8 cellular contexts compared by ENCODE assay signal in genomic region chr2:200525882-200526651, GRCh38. TPM values are rescaled to one million over a fixed set of nuclear protein-coding genes. Genes with fewer than 3 reads are reported as not detected.
DNase-seq lines count a peak whose midpoint lies in the region; ATAC-seq and TF ChIP-seq lines count a peak whose summit lies in the region.

Gene SGO2 (plus strand): TSS chr2:200526207. CDS start chr2:200532976, 6,769 bp downstream.

- peak within 1 kb of the TSS; percentile 85 for H3K27ac Mint-ChIP-seq in natural killer cell

- TF ChIP-seq CTCF in fibroblast of mammary gland (conservative IDR thresholded peaks at IDR 0.05; ENCODE audit: control insufficient read depth, insufficient read depth, low read depth, low read length) (no peak), natural killer cell (IDR thresholded peaks at IDR 0.05) (no peak)

- ATAC-seq in natural killer cell = peak; percentile 99 to 100 (median 99)

- intact Hi-C loops in natural killer cell (cut with micrococcal nuclease) = loop anchor here (1.0 to 5.0 kb wide), 2 partner anchors 285 to 336 kb away; partner anchors contain the start of genes BZW1 and CLK1

- peak within 1 kb of the TSS; percentile 92 for H3K4me3 Mint-ChIP-seq in natural killer cell

- H3K4me1 ChIP-seq in HAP-1 = peaks cover 8% of the 10 kb centered on the region; the same call in 1 of the 2 replicates

- peaks cover 9 to 10% of the 10 kb centered on the region in 2 donors for H3K4me1 Mint-ChIP-seq in natural killer cell

- peaks cover 2 to 7% of the 10 kb centered on the region in 2 donors for H3K27me3 Mint-ChIP-seq in natural killer cell (ENCODE audit: low read depth in 2 of 2)

- peaks cover 20% of the 10 kb centered on the region for H3K27me3 ChIP-seq in HAP-1 (ENCODE audit: low read depth)
- H3K27me3 ChIP-seq in MG63 = no peaks in the 10 kb centered on the region

- peak; percentile 97 for DNase-seq in G401 (ENCODE audit: low spot score)
- DNase-seq in HAP-1 (ENCODE audit: low spot score in 2 of 2) = peak; percentile 94 to 96
- DNase-seq in MG63 = peak; percentile 95
- peak; percentile 95 to 97 for DNase-seq in SHP77 (lab: John Stamatoyannopoulos, UW)
- peak; percentile 94 for DNase-seq in activated T-helper 9 cell treated with anti-CD3 and anti-CD28 coated beads, Interleukin-2, amount 50 U/mL, for 16 hours (ENCODE audit: low read depth)
- peak; percentile 91 for DNase-seq in fibroblast of mammary gland (ENCODE audit: low read depth)
- DNase-seq in natural killer cell = peak; percentile 92
- DNase-seq in stimulated activated naive CD4-positive, alpha-beta T cell (lab: John Stamatoyannopoulos, UW) = peak; percentile 88 to 94 (median 91)

- no peaks in the 10 kb centered on the region for H3K36me3 ChIP-seq in HAP-1 (replicated peaks)
- no peaks in the 10 kb centered on the region; the same call in 1 of the 2 replicates for H3K36me3 ChIP-seq in MG63

- H3K4me3 ChIP-seq in HAP-1 (peak within 1 kb of the TSS; percentile 88), MG63 (peak within 1 kb of the TSS; percentile 80), fibroblast of mammary gland (ENCODE audit: control insufficient read depth, low read depth, low read length) (peak within 1 kb of the TSS; percentile 85)

- no peaks in the 10 kb centered on the region for H3K36me3 Mint-ChIP-seq in natural killer cell

- in situ Hi-C loops in G401 (cut with HindIII; ENCODE audit: low sequenced_read_pairs) (no loop called here), HAP-1 (cut with MboI; ENCODE audit: low sequenced_read_pairs) (no loop called here)

- H3K9me3 ChIP-seq in HAP-1 (no peaks in the 10 kb centered on the region), MG63 (no peaks in the 10 kb centered on the region; the same call in 1 of the 2 replicates)

- H3K9me3 Mint-ChIP-seq in natural killer cell = no peaks in the 10 kb centered on the region

RNA-seq across cellular contexts. Expression of gene SGO2, which starts in this region (rescaled TPM):
- total RNA-seq in G401 (2014; rRNA removed; shearing (Covaris generic)) = 2.6 and 8.6 TPM in 2 replicates
- total RNA-seq in MG63 (2014; rRNA removed; shearing (Covaris generic); ENCODE audit: low replicate concordance) = 6.3 and 10.3 TPM in 2 replicates
- total RNA-seq in natural killer cell = 1 to 10 TPM; 2.3 to 5.4 (median 3.1) TPM

Comparison
In these comparisons a context has a peak if more than half of its experiments do, and no peak if none do; other contexts are left out.
1. Peak in every context shown above with its lines: DNase-seq, ATAC-seq and H3K4me3 ChIP-seq.